ENCODE assay signal across 22 cellular contexts in the genomic region with DNA sequence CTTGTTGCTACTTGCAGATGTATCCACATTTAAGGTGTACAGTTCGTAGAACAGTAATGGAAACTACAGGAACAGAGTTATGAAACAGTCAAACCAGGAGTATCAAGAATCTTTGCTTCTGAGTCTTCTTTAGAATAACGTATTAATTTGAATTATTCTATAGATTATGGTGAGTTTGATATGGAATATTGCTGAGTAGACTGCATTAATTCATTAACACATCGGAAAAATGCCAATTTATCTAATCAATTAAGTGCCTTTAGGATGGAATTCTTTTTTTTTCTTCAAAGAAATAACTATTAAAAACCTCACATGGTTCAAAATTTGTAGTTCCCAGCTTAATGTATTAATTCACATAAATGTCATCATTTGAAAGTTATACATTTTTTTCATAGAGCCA.
"Had no signal": no experiment of that assay in that cellular context is flagged by ENCODE, and none has a peak within 500 bp of the region (broad histone marks: within the 10 kb centered on the region; RNA-seq: fewer than 3 reads in every experiment).

No MANE protein-coding gene starts in this region.

- H3K9me3 ChIP-seq: SK-N-SH had no signal

- FAIRE-seq: HTR-8/SVneo, RCC 7860 had no signal

- DNase-seq: Karpas-422, KG1, MM.1S, NCI-H1092 treated with DMSO at 0.1 percent for 48 hours, NCI-H1436, NCI-H187, NCI-H2029, NCI-H2081 treated with DMSO at 0.1 percent for 48 hours, NCI-H2171, NCI-H226, NCI-H446, NCI-H510A, NCI-H524 treated with DMSO at 0.1 percent for 48 hours, NCI-H69, NCI-H774, Right ventricle myocardium superior, RPMI8226, SK-N-SH, SW 1271 had no signal

- H3K27ac ChIP-seq: HL-60 had no signal

- H3K9ac ChIP-seq: SK-N-SH had no signal

- H3K4me2 ChIP-seq: SK-N-SH had no signal
